1 cellular context compared by ENCODE assay signal in the genomic region with DNA sequence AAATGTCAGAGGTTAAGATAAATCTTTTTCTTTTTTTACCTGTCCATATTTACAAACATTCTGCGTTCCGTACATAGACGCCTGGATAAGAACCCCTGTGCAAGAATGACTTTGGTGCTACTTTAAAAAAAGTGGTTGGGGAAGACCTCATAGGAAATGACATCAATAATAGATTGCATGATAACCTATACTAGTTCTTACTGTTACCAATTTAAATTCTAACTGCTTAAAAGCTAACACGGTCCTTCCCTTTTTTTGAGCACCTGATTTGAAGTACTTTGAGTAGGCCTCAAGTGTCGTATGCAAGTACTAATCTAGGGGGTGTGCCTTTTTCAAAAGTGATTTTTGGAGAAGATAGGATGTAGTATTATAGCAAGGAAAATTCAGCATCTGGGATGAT.
TF ChIP-seq lines count a peak whose summit lies in the region.

No MANE protein-coding gene starts in this region.

TF ChIP-seq in GM23338, 12 proteins besides CTCF, POLR2A, EP300 and RAD21 (continued from another document):
- TF ChIP-seq, protein P1, sequence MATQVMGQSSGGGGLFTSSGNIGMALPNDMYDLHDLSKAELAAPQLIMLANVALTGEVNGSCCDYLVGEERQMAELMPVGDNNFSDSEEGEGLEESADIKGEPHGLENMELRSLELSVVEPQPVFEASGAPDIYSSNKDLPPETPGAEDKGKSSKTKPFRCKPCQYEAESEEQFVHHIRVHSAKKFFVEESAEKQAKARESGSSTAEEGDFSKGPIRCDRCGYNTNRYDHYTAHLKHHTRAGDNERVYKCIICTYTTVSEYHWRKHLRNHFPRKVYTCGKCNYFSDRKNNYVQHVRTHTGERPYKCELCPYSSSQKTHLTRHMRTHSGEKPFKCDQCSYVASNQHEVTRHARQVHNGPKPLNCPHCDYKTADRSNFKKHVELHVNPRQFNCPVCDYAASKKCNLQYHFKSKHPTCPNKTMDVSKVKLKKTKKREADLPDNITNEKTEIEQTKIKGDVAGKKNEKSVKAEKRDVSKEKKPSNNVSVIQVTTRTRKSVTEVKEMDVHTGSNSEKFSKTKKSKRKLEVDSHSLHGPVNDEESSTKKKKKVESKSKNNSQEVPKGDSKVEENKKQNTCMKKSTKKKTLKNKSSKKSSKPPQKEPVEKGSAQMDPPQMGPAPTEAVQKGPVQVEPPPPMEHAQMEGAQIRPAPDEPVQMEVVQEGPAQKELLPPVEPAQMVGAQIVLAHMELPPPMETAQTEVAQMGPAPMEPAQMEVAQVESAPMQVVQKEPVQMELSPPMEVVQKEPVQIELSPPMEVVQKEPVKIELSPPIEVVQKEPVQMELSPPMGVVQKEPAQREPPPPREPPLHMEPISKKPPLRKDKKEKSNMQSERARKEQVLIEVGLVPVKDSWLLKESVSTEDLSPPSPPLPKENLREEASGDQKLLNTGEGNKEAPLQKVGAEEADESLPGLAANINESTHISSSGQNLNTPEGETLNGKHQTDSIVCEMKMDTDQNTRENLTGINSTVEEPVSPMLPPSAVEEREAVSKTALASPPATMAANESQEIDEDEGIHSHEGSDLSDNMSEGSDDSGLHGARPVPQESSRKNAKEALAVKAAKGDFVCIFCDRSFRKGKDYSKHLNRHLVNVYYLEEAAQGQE (IDR thresholded peaks at IDR 0.05; ENCODE audit: unreplicated experiment) = no peak
- TF ChIP-seq EZH2phosphoT487 (IDR thresholded peaks at IDR 0.05; ENCODE audit: unreplicated experiment) = no peak
- no peak for TF ChIP-seq EZH2 (IDR thresholded peaks at IDR 0.05; ENCODE audit: low read depth, unreplicated experiment)
- TF ChIP-seq ZNF331 (CRISPR knock-in tag; IDR thresholded peaks at IDR 0.05; ENCODE audit: low read depth) = no peak
- TF ChIP-seq, protein P2, sequence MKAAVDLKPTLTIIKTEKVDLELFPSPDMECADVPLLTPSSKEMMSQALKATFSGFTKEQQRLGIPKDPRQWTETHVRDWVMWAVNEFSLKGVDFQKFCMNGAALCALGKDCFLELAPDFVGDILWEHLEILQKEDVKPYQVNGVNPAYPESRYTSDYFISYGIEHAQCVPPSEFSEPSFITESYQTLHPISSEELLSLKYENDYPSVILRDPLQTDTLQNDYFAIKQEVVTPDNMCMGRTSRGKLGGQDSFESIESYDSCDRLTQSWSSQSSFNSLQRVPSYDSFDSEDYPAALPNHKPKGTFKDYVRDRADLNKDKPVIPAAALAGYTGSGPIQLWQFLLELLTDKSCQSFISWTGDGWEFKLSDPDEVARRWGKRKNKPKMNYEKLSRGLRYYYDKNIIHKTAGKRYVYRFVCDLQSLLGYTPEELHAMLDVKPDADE (IDR thresholded peaks at IDR 0.05) = no peak
